In genomic region chr2:19649785-19650380, GRCh38 we compare ENCODE assay signal across 10 cellular contexts.
DNase-seq lines count a peak whose midpoint lies in the region; ATAC-seq and TF ChIP-seq lines count a peak whose summit lies in the region.
"Had no signal": no experiment of that assay in that cellular context is flagged by ENCODE, and none has a peak within 500 bp of the region (broad histone marks: within the 10 kb centered on the region; RNA-seq: fewer than 3 reads in every experiment).

No MANE protein-coding gene starts in this region.

- no peaks in the 10 kb centered on the region for H3K36me3 ChIP-seq in kidney epithelial cell (ENCODE audit: control insufficient read depth, insufficient read depth, low read length)
- H3K36me3 ChIP-seq: BLaER1 had no signal

- peak; percentile 64 for DNase-seq in ACHN
- DNase-seq in LoVo (ENCODE audit: low spot score), result peak; percentile 47
- DNase-seq in coronary artery (ENCODE audit: low spot score), result peak; percentile 66
- DNase-seq in kidney epithelial cell (ENCODE audit: low read depth), result peak; percentile 98
- no peak for DNase-seq in COLO829 (ENCODE audit: low spot score)
- DNase-seq in DMS 273 (lab: John Stamatoyannopoulos, UW; ENCODE audit: unreplicated experiment), result no peak
- no peak for DNase-seq in cerebellar cortex (ENCODE audit: low spot score)

- no peak for ATAC-seq in HG02970 (IDR thresholded peaks at IDR 0.05; ENCODE audit: low FRiP score, unreplicated experiment)
- ATAC-seq: stimulated activated effector memory CD8-positive, alpha-beta T cell treated with anti-CD3 and anti-CD28 coated beads, Interleukin-12 subunit alpha, Interleukin-12 subunit beta, amount 100 ng/mL, for 72 hours had no signal

- TF ChIP-seq CTCF in coronary artery (IDR thresholded peaks at IDR 0.05), result no peak
- TF ChIP-seq CTCF in kidney epithelial cell (IDR thresholded peaks at IDR 0.05; ENCODE audit: insufficient read depth, low read length, poor library complexity, severe bottlenecking), result no peak

- in situ Hi-C loops in ACHN (cut with HindIII; ENCODE audit: low pct_ligation_motif_present, low pct_unique_long_range_greater_than_20kb, low sequenced_read_pairs), result no loop called here

- H3K4me3 ChIP-seq in coronary artery (no peak overlapping the region), kidney epithelial cell (ENCODE audit: low read depth, low read length) (no peak overlapping the region)
- H3K4me3 ChIP-seq: BLaER1 had no signal

- H3K27ac ChIP-seq in coronary artery, result peak overlapping the region; percentile 27 to 77
- H3K27ac ChIP-seq: BLaER1 had no signal

- no peaks in the 10 kb centered on the region for H3K27me3 ChIP-seq in kidney epithelial cell (ENCODE audit: control insufficient read depth, insufficient read depth, low read length)
- H3K27me3 ChIP-seq: BLaER1 had no signal

Comparison
In these comparisons a context has a peak if more than half of its experiments do, and no peak if none do; other contexts are left out.
1. DNase-seq: peak in ACHN (single experiment), LoVo (single experiment), coronary artery (single experiment) and kidney epithelial cell (single experiment); none in COLO829 (single experiment), DMS 273 (single experiment) and cerebellar cortex (single experiment).